ENCODE assay signal across 1 cellular context in the genomic region with DNA sequence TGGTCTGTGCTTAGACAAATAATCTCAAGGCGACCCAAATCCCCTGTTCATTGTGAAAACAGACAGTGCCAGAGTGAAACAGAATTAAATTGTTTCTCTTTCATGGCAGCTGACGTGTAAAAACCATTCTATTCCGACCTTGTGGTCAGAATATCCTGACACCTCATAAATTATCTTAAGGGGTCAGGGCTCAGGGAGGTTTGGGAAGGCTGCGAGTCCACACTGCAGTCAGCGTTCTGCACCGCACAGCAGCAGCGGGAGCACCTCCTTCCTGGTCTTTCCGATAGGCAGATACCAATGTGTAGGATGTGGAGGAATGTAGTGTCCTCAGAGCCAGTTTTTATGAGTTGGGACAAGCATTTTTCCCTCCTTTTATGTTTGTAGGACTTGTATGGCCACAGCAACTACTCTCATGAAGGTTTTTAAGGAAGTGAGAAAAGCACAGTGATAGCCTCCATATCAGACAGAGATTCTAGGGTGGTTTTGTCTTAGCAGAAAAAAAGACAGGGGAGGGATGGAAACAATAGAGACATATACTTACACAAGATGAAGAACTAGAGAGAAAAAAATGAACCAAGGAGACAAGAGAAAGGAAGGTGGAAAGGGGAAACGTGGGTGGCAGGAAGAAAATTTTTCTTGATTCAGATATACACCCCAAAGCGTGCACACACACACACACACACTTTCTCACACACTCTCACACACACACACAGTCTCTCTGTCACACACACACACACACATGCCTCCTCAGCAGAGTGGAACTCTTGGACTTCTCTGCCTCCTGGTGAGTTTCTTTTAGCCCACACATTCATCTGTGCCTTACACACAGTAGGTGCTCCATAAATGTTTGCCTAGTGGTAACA.
TF ChIP-seq lines count a peak whose summit lies in the region.

No MANE protein-coding gene starts in this region.

TF ChIP-seq in SK-N-SH, 30 proteins besides CTCF, POLR2A, EP300 and RAD21 (continued from another document):
- no peak for TF ChIP-seq USF1 (IDR thresholded peaks at IDR 0.05; ENCODE audit: borderline replicate concordance, low read depth)
- TF ChIP-seq TAF1 (IDR thresholded peaks at IDR 0.05; ENCODE audit: borderline replicate concordance, low read depth, low read length), result no peak
- TF ChIP-seq JUND (IDR thresholded peaks at IDR 0.05), result no peak
- TF ChIP-seq, protein P1, sequence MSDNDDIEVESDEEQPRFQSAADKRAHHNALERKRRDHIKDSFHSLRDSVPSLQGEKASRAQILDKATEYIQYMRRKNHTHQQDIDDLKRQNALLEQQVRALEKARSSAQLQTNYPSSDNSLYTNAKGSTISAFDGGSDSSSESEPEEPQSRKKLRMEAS (IDR thresholded peaks at IDR 0.05; ENCODE audit: low read depth), result no peak
- no peak for TF ChIP-seq ELF1 (IDR thresholded peaks at IDR 0.05)
- no peak for TF ChIP-seq GATA2 (CRISPR knock-in tag; IDR thresholded peaks at IDR 0.05)
- no peak for TF ChIP-seq YY1 (IDR thresholded peaks at IDR 0.05; ENCODE audit: low read depth)
